Comparison of ENCODE assay signal across 9 cellular contexts in genomic region chr1:201495447-201496295, GRCh38. TPM values are rescaled to one million over a fixed set of nuclear protein-coding genes. Genes with fewer than 3 reads are reported as not detected.
A peak's percentile ranks its signal among the peaks of the same experiment; 100 is the strongest.
DNase-seq lines count a peak whose midpoint lies in the region; ATAC-seq, FAIRE-seq and TF ChIP-seq lines count a peak whose summit lies in the region.
"Had no signal": no experiment of that assay in that cellular context is flagged by ENCODE, and none has a peak within 500 bp of the region (broad histone marks: within the 10 kb centered on the region; RNA-seq: fewer than 3 reads in every experiment).

No MANE protein-coding gene starts in this region.

- FAIRE-seq in GM12892 (lab: Jason Lieb, UNC): no peak

- in situ Hi-C loops in G401 (cut with HindIII; ENCODE audit: low sequenced_read_pairs): no loop called here

- H3K27ac ChIP-seq in ascending aorta (peak overlapping the region; percentile 69 to 80), right cardiac atrium (ENCODE audit: low read length) (peak overlapping the region; percentile 82), rectal smooth muscle tissue (ENCODE audit: low read depth, low read length) (peak overlapping the region; percentile 99), H9 (ENCODE audit: insufficient read length, low read depth, low read length) (no peak overlapping the region)

- no peaks in the 10 kb centered on the region; the same call in 1 of the 2 replicates for H3K27me3 Mint-ChIP-seq in H9 (ENCODE audit: low read depth)

- no peaks in the 10 kb centered on the region for H3K9me3 ChIP-seq in ascending aorta
- no peaks in the 10 kb centered on the region for H3K9me3 ChIP-seq in right cardiac atrium (ENCODE audit: control insufficient read depth, low read length)
- no peaks in the 10 kb centered on the region for H3K9me3 ChIP-seq in H9 (ENCODE audit: control insufficient read depth, low read depth, low read length)

- H3K4me1 Mint-ChIP-seq in H9: peaks cover 22 to 38% of the 10 kb centered on the region in 2 experiments

- TF ChIP-seq POLR2A in GM12892 (IDR thresholded peaks at IDR 0.05; ENCODE audit: low read depth, low read length): no peak

- no peak for TF ChIP-seq CTCF in ascending aorta (IDR thresholded peaks at IDR 0.05)
- TF ChIP-seq CTCF in H9 (conservative IDR thresholded peaks at IDR 0.05): no peak

- no peak overlapping the region for H3K56ac ChIP-seq in H9 (ENCODE audit: insufficient read length, low read depth, low read length)

- 30% methylated on average over 12 of the region's 12 CpGs for WGBS in right cardiac atrium
- no CpG with 5 or more reads among the region's 12 CpGs for WGBS in H9 (ENCODE audit: extremely low coverage, insufficient read length, low lambda C conversion rate)

- no peak overlapping the region; the same call in 1 of the 2 replicates for H3K14ac ChIP-seq in H9 (ENCODE audit: insufficient read depth, low read length)

- H3K4me2 ChIP-seq in H9 (ENCODE audit: insufficient read depth, insufficient read length, low read length): no peak overlapping the region

- H3K27me3 ChIP-seq in ascending aorta: no peaks in the 10 kb centered on the region
- H3K27me3 ChIP-seq in right cardiac atrium (ENCODE audit: control insufficient read depth, insufficient read depth): no peaks in the 10 kb centered on the region
- H3K27me3 ChIP-seq in rectal smooth muscle tissue (ENCODE audit: control insufficient read depth, insufficient read depth, low read length): no peaks in the 10 kb centered on the region
- no peaks in the 10 kb centered on the region for H3K27me3 ChIP-seq in H9 (ENCODE audit: insufficient read depth, low read length)

- H3K36me3 ChIP-seq in ascending aorta: peaks cover 35 to 69% of the 10 kb centered on the region in 2 donors
- peaks cover 22% of the 10 kb centered on the region for H3K36me3 ChIP-seq in rectal smooth muscle tissue (ENCODE audit: control insufficient read depth, insufficient read depth, low read length)

- H2BK20ac ChIP-seq in H9 (ENCODE audit: low read depth, low read length, poor library complexity, severe bottlenecking): no peak overlapping the region

- no peak overlapping the region for H3K27ac Mint-ChIP-seq in H9
- H3K27ac Mint-ChIP-seq: T-helper 2 cell treated with Interferon-gamma antibody and Interleukin-4, amounts not matched to agents 5 μg/mL and 100 μg/mL, for 36 hours had no signal

- intact Hi-C loops in ascending aorta (cut with DNase I) (no loop called here), right cardiac atrium (cut with DNase I) (no loop called here)

- DNase-seq in G401 (ENCODE audit: low spot score): peak; percentile 38
- peak in 1 of 2 donors; percentile 85 for DNase-seq in ascending aorta (ENCODE audit: low spot score in 2 of 2)
- peak; percentile 85 to 94 (median 93) for DNase-seq in right cardiac atrium
- DNase-seq in GM12892 (ENCODE audit: insufficient read length): no peak
- DNase-seq in H9: no peak

- no peaks in the 10 kb centered on the region for H3K79me1 ChIP-seq in H9 (ENCODE audit: insufficient read depth, low read depth, low read length, poor library complexity, severe bottlenecking)

- ATAC-seq in right cardiac atrium (peak; percentile 70 to 77), HG03196 (IDR thresholded peaks at IDR 0.05; ENCODE audit: unreplicated experiment) (no peak), HG02763 (IDR thresholded peaks at IDR 0.05; ENCODE audit: unreplicated experiment) (no peak)

- peak overlapping the region in 1 of 2 donors; percentile 28 for H3K4me3 ChIP-seq in ascending aorta
- H3K4me3 ChIP-seq in right cardiac atrium (ENCODE audit: low read length): no peak overlapping the region
- no peak overlapping the region for H3K4me3 ChIP-seq in rectal smooth muscle tissue (ENCODE audit: low read length)

- H2AK5ac ChIP-seq in H9 (ENCODE audit: insufficient read length, low read length): no peak overlapping the region

- H3T11ph ChIP-seq in H9 (ENCODE audit: low read length): no peak overlapping the region

- H4K91ac ChIP-seq in H9 (ENCODE audit: insufficient read length, low read depth, low read length): no peak overlapping the region

- H4K5ac ChIP-seq in H9 (ENCODE audit: insufficient read length, low read depth, low read length): no peak overlapping the region

- no peak overlapping the region for H3K4ac ChIP-seq in H9 (ENCODE audit: low read depth, low read length)

- H2BK5ac ChIP-seq in H9 (ENCODE audit: insufficient read length, low read length): no peak overlapping the region

- no peak overlapping the region for H2BK12ac ChIP-seq in H9 (ENCODE audit: insufficient read length, low read depth, low read length)

- H3K9me3 Mint-ChIP-seq in H9: peaks cover 3 to 5% of the 10 kb centered on the region in 2 experiments; a peak in 3 of 5 replicates
- H3K9me3 Mint-ChIP-seq: T-helper 2 cell treated with Interferon-gamma antibody and Interleukin-4, amounts not matched to agents 5 μg/mL and 100 μg/mL, for 36 hours had no signal

- H3K36me3 Mint-ChIP-seq in H9 (ENCODE audit: insufficient read depth in 1 of 3, low read depth in 3 of 3): peaks cover 0 to 4% (median 0%) of the 10 kb centered on the region in 3 experiments; a peak in 2 of 7 replicates

- no peak overlapping the region for H4K8ac ChIP-seq in H9 (replicated peaks; ENCODE audit: insufficient read length, low read depth, low read length)

- H3K4me3 Mint-ChIP-seq in H9: no peak overlapping the region
- H3K4me3 Mint-ChIP-seq: T-helper 2 cell treated with Interferon-gamma antibody and Interleukin-4, amounts not matched to agents 5 μg/mL and 100 μg/mL, for 36 hours had no signal

- no peak overlapping the region for H2BK120ac ChIP-seq in H9 (ENCODE audit: low read depth, low read length, poor library complexity, severe bottlenecking)

- H2AFZ ChIP-seq in H9 (ENCODE audit: low read length): no peak overlapping the region

- H3K4me1 ChIP-seq in ascending aorta: peaks cover 59 to 98% of the 10 kb centered on the region in 2 donors
- H3K4me1 ChIP-seq in right cardiac atrium (ENCODE audit: control insufficient read depth, insufficient read depth, low read length): peaks cover 49% of the 10 kb centered on the region
- H3K4me1 ChIP-seq in rectal smooth muscle tissue (ENCODE audit: control insufficient read depth, insufficient read depth, low read length): peaks cover 92% of the 10 kb centered on the region
- H3K4me1 ChIP-seq in H9 (ENCODE audit: insufficient read depth, low read length): peaks cover 3% of the 10 kb centered on the region; the same call in 1 of the 2 replicates

- H3K23ac ChIP-seq in H9 (ENCODE audit: insufficient read length, low read depth, low read length): no peak overlapping the region

- H3K23me2 ChIP-seq in H9 (ENCODE audit: insufficient read length, low read depth, low read length, poor library complexity, severe bottlenecking): no peaks in the 10 kb centered on the region

- H2BK15ac ChIP-seq in H9 (ENCODE audit: low read depth, low read length): no peak overlapping the region

- H3K9ac ChIP-seq in rectal smooth muscle tissue (ENCODE audit: low read length) (no peak overlapping the region), H9 (ENCODE audit: extremely low read depth, insufficient read length, low read length) (no peak overlapping the region)

- no peaks in the 10 kb centered on the region for H3K79me2 ChIP-seq in H9 (ENCODE audit: insufficient read depth, low read length)

- H4K20me1 ChIP-seq in H9 (ENCODE audit: control insufficient read depth, insufficient read depth, insufficient read length): no peaks in the 10 kb centered on the region

- no peak overlapping the region for H3K18ac ChIP-seq in H9 (ENCODE audit: insufficient read length, low read depth, low read length)

RNA-seq across cellular contexts. Expression of gene CSRP1, which starts 11.3 kb away (rescaled TPM):
- 176 and 198 TPM in 2 replicates for total RNA-seq in G401 (2014; rRNA removed; shearing (Covaris generic))
- 948 TPM for total RNA-seq in ascending aorta
- total RNA-seq in right cardiac atrium: 100 to 1,000 TPM in 3 of 4 donors, 10 to 100 TPM in 1; 97.2 to 343 (median 132) TPM
- polyA plus RNA-seq in right cardiac atrium: 121 TPM
- 35.2 TPM for polyA plus RNA-seq in GM12892 (2012; ENCODE audit: missing spikeins)
- 0.44 TPM in 2 replicates for total RNA-seq in H9 (2021)

RNA-seq across cellular contexts. Expression of gene PHLDA3, which starts 26.7 kb away (rescaled TPM):
- 400 and 462 TPM in 2 replicates for total RNA-seq in G401 (2014; rRNA removed; shearing (Covaris generic))
- 111 TPM for total RNA-seq in ascending aorta
- 10 to 100 TPM; 21.8 to 47.4 (median 29.9) TPM for total RNA-seq in right cardiac atrium
- polyA plus RNA-seq in right cardiac atrium: 18.1 TPM
- polyA plus RNA-seq in GM12892 (2012; ENCODE audit: missing spikeins): 5.7 TPM
- total RNA-seq in H9 (2021): 53.9 and 55.0 TPM in 2 replicates

RNA-seq across cellular contexts. Expression of gene NAV1, which starts 43.3 kb away (rescaled TPM):
- total RNA-seq in G401 (2014; rRNA removed; shearing (Covaris generic)): 14.4 and 20.0 TPM in 2 replicates
- total RNA-seq in ascending aorta: 131 TPM
- 10 to 100 TPM; 13.3 to 29.1 (median 20.6) TPM for total RNA-seq in right cardiac atrium
- polyA plus RNA-seq in right cardiac atrium: 8.0 TPM
- polyA plus RNA-seq in GM12892 (2012; ENCODE audit: missing spikeins): 0.61 TPM
- total RNA-seq in H9 (2021): 20.5 and 21.6 TPM in 2 replicates

Comparison
In these comparisons a context has a peak if more than half of its experiments do, and no peak if none do; other contexts are left out.
1. DNase-seq: peak in G401 (single experiment) and right cardiac atrium (3 of 3); none in GM12892 (single experiment) and H9 (single experiment).
2. ATAC-seq: peak in right cardiac atrium (2 of 2); none in HG03196 (single experiment) and HG02763 (single experiment).
3. RNA of gene CSRP1, which starts 11.3 kb away (total RNA-seq): 948 TPM in ascending aorta (single experiment), 176 to 198 TPM in G401 and 97.2 to 343 TPM in right cardiac atrium; 0.44 TPM in H9; every median in the first group is over 10 times any median in the second.